ENCODE assay signal across 8 cellular contexts in the genomic region with DNA sequence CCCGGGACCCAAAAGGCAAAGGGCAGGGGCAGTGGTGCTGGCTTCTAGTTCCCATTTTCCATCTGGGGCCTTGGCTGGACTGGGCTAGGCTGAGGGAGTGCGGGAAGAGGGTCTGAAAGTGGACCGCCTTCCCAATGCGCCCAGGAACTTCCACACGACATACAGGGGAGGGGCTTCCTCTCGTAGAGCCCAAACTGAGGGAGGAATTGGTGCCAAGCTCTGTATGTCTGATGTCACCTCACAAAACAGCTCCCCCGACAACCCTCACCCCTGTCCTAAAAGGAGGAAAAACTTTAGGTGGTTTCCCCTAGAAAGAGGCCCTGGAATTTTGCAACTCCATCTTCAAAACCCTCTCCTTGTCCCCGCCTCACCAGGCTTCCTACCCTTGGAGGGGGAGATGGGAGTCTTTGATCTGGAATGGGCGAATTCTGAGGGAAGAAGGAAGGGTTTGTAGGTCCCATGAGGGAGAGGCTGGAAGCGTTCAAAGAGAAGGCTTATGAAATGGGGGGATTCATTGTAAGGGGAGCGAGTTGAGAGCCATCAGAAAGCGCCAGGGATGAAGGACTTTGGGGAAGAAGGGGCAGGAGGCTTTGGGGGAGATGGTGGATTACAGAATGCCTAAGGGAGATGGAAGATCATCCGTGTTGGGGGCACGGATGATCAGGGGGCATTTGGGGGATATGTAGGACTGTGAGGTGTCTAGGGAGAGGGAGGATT. TPM values are rescaled to one million over a fixed set of nuclear protein-coding genes. Genes with fewer than 3 reads are reported as not detected.
DNase-seq lines count a peak whose midpoint lies in the region; ATAC-seq, FAIRE-seq and TF ChIP-seq lines count a peak whose summit lies in the region.

No MANE protein-coding gene starts in this region.

- H3K4me1 ChIP-seq in RWPE2 (ENCODE audit: insufficient read depth, poor library complexity, severe bottlenecking) (peaks cover 30% of the 10 kb centered on the region), esophagus squamous epithelium (peaks cover 26 to 91% (median 43%) of the 10 kb centered on the region in 3 donors), pancreas (peaks cover 6 to 16% (median 7%) of the 10 kb centered on the region in 3 donors)

- WGBS in esophagus squamous epithelium, 2 donors: 0 to 6% methylated on average over 7 to 14 of the region's 14 CpGs
- whole genome bisulfite sequencing in pancreas, 2 donors: 5 to 6% methylated on average over 14 of the region's 14 CpGs

- H3K4me3 ChIP-seq in GM06990 (replicated peaks; ENCODE audit: low read depth, low read length) (peak overlapping the region; percentile 90), RWPE2 (ENCODE audit: severe bottlenecking) (peak overlapping the region; percentile 98), esophagus squamous epithelium (peak overlapping the region; percentile 66 to 94 (median 79)), pancreas (peak overlapping the region; percentile 51 to 77 (median 62))

- H3K9me3 ChIP-seq in RWPE2 (ENCODE audit: severe bottlenecking): no peaks in the 10 kb centered on the region
- no peaks in the 10 kb centered on the region for H3K9me3 ChIP-seq in esophagus squamous epithelium
- no peaks in the 10 kb centered on the region for H3K9me3 ChIP-seq in pancreas

- H3K27me3 ChIP-seq in GM06990 (replicated peaks; ENCODE audit: control insufficient read depth, insufficient read depth, low read length): no peaks in the 10 kb centered on the region
- no peaks in the 10 kb centered on the region for H3K27me3 ChIP-seq in RWPE2 (ENCODE audit: insufficient read depth, poor library complexity, severe bottlenecking)
- no peaks in the 10 kb centered on the region for H3K27me3 ChIP-seq in esophagus squamous epithelium
- no peaks in the 10 kb centered on the region for H3K27me3 ChIP-seq in pancreas

- H3K27ac ChIP-seq in RWPE2 (ENCODE audit: poor library complexity, severe bottlenecking) (peak overlapping the region; percentile 47), esophagus squamous epithelium (peak overlapping the region; percentile 91 to 98 (median 94)), pancreas (peak overlapping the region in 1 of 4 donors; percentile 62)

- no peak for DNase-seq in GM06990 (ENCODE audit: extremely low read depth, insufficient read length)
- no peak for DNase-seq in RWPE2 (ENCODE audit: low spot score)
- DNase-seq in esophagus squamous epithelium (lab: John Stamatoyannopoulos, UW): no peak
- DNase-seq in pancreas: no peak
- no peak for DNase-seq in cerebellar nuclear complex (lab: John Stamatoyannopoulos, UW)
- no peak for DNase-seq in GM13976 (ENCODE audit: low spot score)

- FAIRE-seq in pancreas (lab: Jason Lieb, UNC): no peak

- intact Hi-C loops in esophagus squamous epithelium (cut with DNase I) (no loop called here), pancreas (cut with DNase I) (loop anchor here in 1 of 3 donors (10.0 kb wide), 1 partner anchor 65 kb away; no protein-coding TSS in a partner anchor)

- TF ChIP-seq CTCF in GM06990 (IDR thresholded peaks at IDR 0.05; ENCODE audit: insufficient read depth, low read length, poor library complexity, severe bottlenecking) (no peak), RWPE2 (IDR thresholded peaks at IDR 0.05; ENCODE audit: poor library complexity, severe bottlenecking) (no peak), esophagus squamous epithelium (IDR thresholded peaks at IDR 0.05) (no peak), pancreas (IDR thresholded peaks at IDR 0.05) (no peak), GM13976 (IDR thresholded peaks at IDR 0.05; ENCODE audit: borderline replicate concordance, control extremely low read depth, extremely low read depth, insufficient read depth, missing control alignments) (no peak)

- H3K36me3 ChIP-seq in GM06990 (ENCODE audit: control insufficient read depth, insufficient read depth, low read length) (no peaks in the 10 kb centered on the region; the same call in 1 of the 2 replicates), RWPE2 (ENCODE audit: low read depth) (no peaks in the 10 kb centered on the region), esophagus squamous epithelium (peaks cover 0 to 6% (median 0%) of the 10 kb centered on the region in 3 donors), pancreas (no peaks in the 10 kb centered on the region)

- no peak for ATAC-seq in RWPE2 (ENCODE audit: low read depth)
- ATAC-seq in pancreas: peak in 2 of 4 donors; percentile 6 to 7
- no peak for ATAC-seq in HG03135 (IDR thresholded peaks at IDR 0.05; ENCODE audit: unreplicated experiment)
- ATAC-seq in GM18511 (IDR thresholded peaks at IDR 0.05; ENCODE audit: unreplicated experiment): no peak

- in situ Hi-C loops in GM13976 (cut with MboI; ENCODE audit: low sequenced_read_pairs, unreplicated experiment): no loop called here

- no peak for TF ChIP-seq POLR2A in esophagus squamous epithelium (IDR thresholded peaks at IDR 0.05)

RNA-seq across cellular contexts. Expression of a gene that starts 0.9 kb away (rescaled TPM):
- total RNA-seq in esophagus squamous epithelium (100 to 1,000 TPM; 315 to 901 (median 457) TPM), pancreas (10 to 100 TPM; 14.7 to 24.9 (median 19.3) TPM)
- polyA plus RNA-seq in pancreas: 10 to 100 TPM; 16.2 TPM

RNA-seq across cellular contexts. Expression of a gene that starts 20.6 kb away (rescaled TPM):
- 10 to 100 TPM; 15.7 to 31.7 (median 20.0) TPM for total RNA-seq in esophagus squamous epithelium
- total RNA-seq in pancreas: 10 to 100 TPM in 3 of 6 donors, 1 to 10 TPM in 3; 8.4 to 11.9 (median 10.2) TPM
- polyA plus RNA-seq in pancreas: 10 to 100 TPM; 10.8 to 20.9 TPM

RNA-seq across cellular contexts. Expression of a gene that starts 46.3 kb away (rescaled TPM):
- total RNA-seq in esophagus squamous epithelium: 1 to 10 TPM; 2.8 to 7.5 (median 4.8) TPM
- 1 to 10 TPM; 1.9 to 4.8 (median 3.6) TPM for total RNA-seq in pancreas
- polyA plus RNA-seq in pancreas: 1 to 10 TPM; 3.9 to 4.9 TPM

Comparison
In these comparisons a context has a peak if more than half of its experiments do, and no peak if none do; other contexts are left out.
1. RNA of a gene that starts 0.9 kb away (total RNA-seq): 315 to 901 TPM in esophagus squamous epithelium; 14.7 to 24.9 TPM in pancreas; every median in the first group is over 10 times any median in the second.
2. Peak in every context shown above with its lines, with median percentiles within 50 percentile points of each other: H3K4me3 ChIP-seq.